1 cellular context compared by ENCODE assay signal in genomic region chr3:42019144-42019952, GRCh38.
TF ChIP-seq lines count a peak whose summit lies in the region.

No MANE protein-coding gene starts in this region.

TF ChIP-seq in SK-N-SH, 30 proteins besides CTCF, POLR2A, EP300 and RAD21 (continued from another document):
- TF ChIP-seq, protein P1, sequence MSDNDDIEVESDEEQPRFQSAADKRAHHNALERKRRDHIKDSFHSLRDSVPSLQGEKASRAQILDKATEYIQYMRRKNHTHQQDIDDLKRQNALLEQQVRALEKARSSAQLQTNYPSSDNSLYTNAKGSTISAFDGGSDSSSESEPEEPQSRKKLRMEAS (IDR thresholded peaks at IDR 0.05; ENCODE audit: low read depth): no peak
- no peak for TF ChIP-seq RCOR1 (IDR thresholded peaks at IDR 0.05; ENCODE audit: low read length)
- TF ChIP-seq, protein P2, sequence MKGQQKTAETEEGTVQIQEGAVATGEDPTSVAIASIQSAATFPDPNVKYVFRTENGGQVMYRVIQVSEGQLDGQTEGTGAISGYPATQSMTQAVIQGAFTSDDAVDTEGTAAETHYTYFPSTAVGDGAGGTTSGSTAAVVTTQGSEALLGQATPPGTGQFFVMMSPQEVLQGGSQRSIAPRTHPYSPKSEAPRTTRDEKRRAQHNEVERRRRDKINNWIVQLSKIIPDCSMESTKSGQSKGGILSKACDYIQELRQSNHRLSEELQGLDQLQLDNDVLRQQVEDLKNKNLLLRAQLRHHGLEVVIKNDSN (IDR thresholded peaks at IDR 0.05; ENCODE audit: borderline replicate concordance, low read depth): no peak
- TF ChIP-seq FOXJ3 (CRISPR knock-in tag; IDR thresholded peaks at IDR 0.05): no peak
- TF ChIP-seq ELF1 (IDR thresholded peaks at IDR 0.05): no peak
- TF ChIP-seq MXI1 (IDR thresholded peaks at IDR 0.05; ENCODE audit: low read depth, low read length): no peak
- no peak for TF ChIP-seq YY1 (IDR thresholded peaks at IDR 0.05; ENCODE audit: low read depth)
- no peak for TF ChIP-seq TAF1 (IDR thresholded peaks at IDR 0.05; ENCODE audit: borderline replicate concordance, low read depth, low read length)
